In genomic region chr13:98110749-98111148, GRCh38 we compare ENCODE assay signal across 1 cellular context.
TF ChIP-seq lines count a peak whose summit lies in the region.

No MANE protein-coding gene starts in this region.

TF ChIP-seq in IMR-90, 13 proteins besides CTCF, POLR2A, EP300 and RAD21:
- TF ChIP-seq BHLHE40 (IDR thresholded peaks at IDR 0.05; ENCODE audit: low read depth, low read length) (no peak), RFX5 (IDR thresholded peaks at IDR 0.05; ENCODE audit: low read depth, low read length) (no peak), USF2 (IDR thresholded peaks at IDR 0.05; ENCODE audit: low read depth, low read length) (no peak), MAFK (IDR thresholded peaks at IDR 0.05; ENCODE audit: low read depth, low read length) (no peak), NFE2L2 (IDR thresholded peaks at IDR 0.05; ENCODE audit: low read depth, low read length) (no peak), MAZ (IDR thresholded peaks at IDR 0.05; ENCODE audit: borderline replicate concordance, low read depth, low read length) (no peak), RCOR1 (IDR thresholded peaks at IDR 0.05; ENCODE audit: insufficient replicate concordance, low read length) (no peak), CHD1 (IDR thresholded peaks at IDR 0.05; ENCODE audit: low read depth, low read length) (no peak), FOS (IDR thresholded peaks at IDR 0.05; ENCODE audit: low read depth, low read length) (no peak), CEBPB (IDR thresholded peaks at IDR 0.05; ENCODE audit: low read depth, low read length) (no peak), ELK1 (IDR thresholded peaks at IDR 0.05; ENCODE audit: borderline replicate concordance, low read depth, low read length) (no peak), MXI1 (IDR thresholded peaks at IDR 0.05; ENCODE audit: borderline replicate concordance, low read depth, low read length) (no peak), SMC3 (IDR thresholded peaks at IDR 0.05; ENCODE audit: low read depth, low read length) (no peak)
